In genomic region chr15:36407647-36408046, GRCh38 we compare ENCODE assay signal across 11 cellular contexts.
DNase-seq lines count a peak whose midpoint lies in the region; ATAC-seq and TF ChIP-seq lines count a peak whose summit lies in the region.
"Had no signal": no experiment of that assay in that cellular context is flagged by ENCODE, and none has a peak within 500 bp of the region (broad histone marks: within the 10 kb centered on the region; RNA-seq: fewer than 3 reads in every experiment).

No MANE protein-coding gene starts in this region.

- no peaks in the 10 kb centered on the region for H3K27me3 ChIP-seq in brain microvascular endothelial cell (replicated peaks)
- H3K27me3 ChIP-seq: left lung had no signal

- ATAC-seq in left cardiac atrium = no peak
- ATAC-seq: left lung had no signal

- TF ChIP-seq CTCF in brain microvascular endothelial cell (IDR thresholded peaks at IDR 0.05; ENCODE audit: low read depth, low read length, missing control alignments) = no peak

- intact Hi-C loops in left cardiac atrium (cut with DNase I) = no loop called here

- H3K4me3 ChIP-seq in brain microvascular endothelial cell (ENCODE audit: low read depth, low read length) = no peak overlapping the region
- H3K4me3 ChIP-seq: left lung, SJCRH30 had no signal

- H3K27ac ChIP-seq in brain microvascular endothelial cell = peak overlapping the region; percentile 66
- H3K27ac ChIP-seq: left lung, SJCRH30 had no signal

- in situ Hi-C loops in brain microvascular endothelial cell (cut with HindIII; ENCODE audit: low pct_ligation_motif_present, low sequenced_read_pairs) = no loop called here

- H3K36me3 ChIP-seq in brain microvascular endothelial cell (replicated peaks) = no peaks in the 10 kb centered on the region
- H3K36me3 ChIP-seq: left lung, SJCRH30 had no signal

- DNase-seq in DMS 273 treated with DMSO at 0.1 percent for 48 hours (lab: John Stamatoyannopoulos, UW) = peak; percentile 18
- DNase-seq in M059J (ENCODE audit: low read depth) = peak; percentile 88
- peak; percentile 79 for DNase-seq in brain microvascular endothelial cell
- DNase-seq in lung microvascular endothelial cell (ENCODE audit: low read depth in 2 of 2) = peak; percentile 28 to 64
- no peak for DNase-seq in stimulated activated CD4-positive, alpha-beta T cell treated with anti-CD3 and anti-CD28 coated beads, Interleukin-2, amount 100 ng/mL, for 24 hours
- DNase-seq in activated gamma-delta T cell treated with Interleukin-2 at 50 U/mL for 16 hours = no peak
- DNase-seq in left cardiac atrium = no peak
- no peak for DNase-seq in Kasumi-1 (lab: John Stamatoyannopoulos, UW)
- DNase-seq: left lung; SJCRH30; stimulated activated naive CD4-positive, alpha-beta T cell treated with Interleukin-2 at 50 U/mL for 16 hours had no signal

Comparison
In these comparisons a context has a peak if more than half of its experiments do, and no peak if none do; other contexts are left out.
1. DNase-seq: peak in DMS 273 treated with DMSO at 0.1 percent for 48 hours (single experiment), M059J (single experiment), brain microvascular endothelial cell (single experiment) and lung microvascular endothelial cell (2 of 2); none in stimulated activated CD4-positive, alpha-beta T cell treated with anti-CD3 and anti-CD28 coated beads, Interleukin-2, amount 100 ng/mL, for 24 hours (0 of 2), activated gamma-delta T cell treated with Interleukin-2 at 50 U/mL for 16 hours (single experiment), left cardiac atrium (single experiment) and Kasumi-1 (0 of 2).